ENCODE assay signal across 1 cellular context in genomic region chr5:126848253-126848652, GRCh38.
TF ChIP-seq lines count a peak whose summit lies in the region.

No MANE protein-coding gene starts in this region.

TF ChIP-seq in GM23338, 12 proteins besides CTCF, POLR2A, EP300 and RAD21 (continued from another document):
- TF ChIP-seq ZNF462 (CRISPR knock-in tag; IDR thresholded peaks at IDR 0.05) (no peak), NANOG (IDR thresholded peaks at IDR 0.05; ENCODE audit: borderline replicate concordance) (no peak), ETS1 (IDR thresholded peaks at IDR 0.05) (no peak), POLR2AphosphoS5 (IDR thresholded peaks at IDR 0.05; ENCODE audit: low read depth) (no peak), STAT1 (IDR thresholded peaks at IDR 0.05; ENCODE audit: unreplicated experiment) (no peak), ZNF114 (CRISPR knock-in tag; IDR thresholded peaks at IDR 0.05) (no peak), ZNF331 (CRISPR knock-in tag; IDR thresholded peaks at IDR 0.05; ENCODE audit: low read depth) (no peak)
